In genomic region chr3:27228805-27229204, GRCh38 we compare ENCODE assay signal across 11 cellular contexts.
DNase-seq lines count a peak whose midpoint lies in the region; ATAC-seq and TF ChIP-seq lines count a peak whose summit lies in the region.
"Had no signal": no experiment of that assay in that cellular context is flagged by ENCODE, and none has a peak within 500 bp of the region (broad histone marks: within the 10 kb centered on the region; RNA-seq: fewer than 3 reads in every experiment).

No MANE protein-coding gene starts in this region.

- peaks cover 0 to 11% of the 10 kb centered on the region in 2 donors for H3K4me1 ChIP-seq in right atrium auricular region
- H3K4me1 ChIP-seq: upper lobe of right lung had no signal

- H3K4me3 Mint-ChIP-seq in activated CD8-positive, alpha-beta T cell treated with anti-CD3 and anti-CD28 coated beads for 36 hours = no peak overlapping the region
- H3K4me3 Mint-ChIP-seq in activated CD8-positive, alpha-beta T cell treated with anti-CD3 and anti-CD28 coated beads, Interleukin-2, amount 10 ng/mL, durations not matched to agents 7 days and 5 days = no peak overlapping the region

- peaks cover 17% of the 10 kb centered on the region for H3K9me3 Mint-ChIP-seq in activated CD8-positive, alpha-beta T cell treated with anti-CD3 and anti-CD28 coated beads for 36 hours
- no peaks in the 10 kb centered on the region for H3K9me3 Mint-ChIP-seq in activated CD8-positive, alpha-beta T cell treated with anti-CD3 and anti-CD28 coated beads, Interleukin-2, amount 10 ng/mL, durations not matched to agents 7 days and 5 days (ENCODE audit: insufficient read depth)

- POLR2A ChIA-PET in activated CD8-positive, alpha-beta T cell treated with anti-CD3 and anti-CD28 coated beads for 36 hours (lab: Charles Lee) = interaction anchor here (0.9 kb wide), 1 partner anchor 45 kb away, joined by 3 read pairs; no protein-coding TSS in a partner anchor
- POLR2A ChIA-PET in activated CD8-positive, alpha-beta T cell treated with anti-CD3 and anti-CD28 coated beads, Interleukin-2, amount 10 ng/mL, durations not matched to agents 7 days and 5 days (lab: Charles Lee) = no interaction called here

- no peak overlapping the region for H3K27ac Mint-ChIP-seq in activated CD8-positive, alpha-beta T cell treated with anti-CD3 and anti-CD28 coated beads for 36 hours
- no peak overlapping the region for H3K27ac Mint-ChIP-seq in activated CD8-positive, alpha-beta T cell treated with anti-CD3 and anti-CD28 coated beads, Interleukin-2, amount 10 ng/mL, durations not matched to agents 7 days and 5 days

- no peaks in the 10 kb centered on the region for H3K27me3 ChIP-seq in brain microvascular endothelial cell (replicated peaks)
- no peaks in the 10 kb centered on the region for H3K27me3 ChIP-seq in right atrium auricular region
- H3K27me3 ChIP-seq: upper lobe of right lung had no signal

- H3K9me3 ChIP-seq in right atrium auricular region = peaks cover 0 to 10% of the 10 kb centered on the region in 2 donors
- H3K9me3 ChIP-seq: upper lobe of right lung had no signal

- no peaks in the 10 kb centered on the region for H3K27me3 Mint-ChIP-seq in activated CD8-positive, alpha-beta T cell treated with anti-CD3 and anti-CD28 coated beads for 36 hours
- H3K27me3 Mint-ChIP-seq in activated CD8-positive, alpha-beta T cell treated with anti-CD3 and anti-CD28 coated beads, Interleukin-2, amount 10 ng/mL, durations not matched to agents 7 days and 5 days (ENCODE audit: low read depth) = no peaks in the 10 kb centered on the region

- CTCF ChIA-PET in activated CD8-positive, alpha-beta T cell treated with anti-CD3 and anti-CD28 coated beads for 36 hours (lab: Charles Lee) = interaction anchor here (0.9 to 1.1 kb wide), 2 partner anchors 13 to 23 kb away, joined by 3 read pairs; no protein-coding TSS in a partner anchor
- CTCF ChIA-PET in activated CD8-positive, alpha-beta T cell treated with anti-CD3 and anti-CD28 coated beads, Interleukin-2, amount 10 ng/mL, durations not matched to agents 7 days and 5 days (lab: Charles Lee) = no interaction called here

- H3K4me3 ChIP-seq in brain microvascular endothelial cell (ENCODE audit: low read depth, low read length) (no peak overlapping the region), retinal pigment epithelial cell (ENCODE audit: low read length) (no peak overlapping the region), right atrium auricular region (no peak overlapping the region)
- H3K4me3 ChIP-seq: K562, upper lobe of right lung had no signal

- H3K36me3 ChIP-seq in brain microvascular endothelial cell (replicated peaks) (no peaks in the 10 kb centered on the region), right atrium auricular region (no peaks in the 10 kb centered on the region)
- H3K36me3 ChIP-seq: upper lobe of right lung had no signal

- no peak for DNase-seq in activated CD8-positive, alpha-beta T cell treated with anti-CD3 and anti-CD28 coated beads for 36 hours
- DNase-seq in activated CD8-positive, alpha-beta T cell treated with anti-CD3 and anti-CD28 coated beads, Interleukin-2, amount 10 ng/mL, durations not matched to agents 7 days and 5 days = no peak
- DNase-seq in brain microvascular endothelial cell (no peak), retinal pigment epithelial cell (ENCODE audit: low read depth) (no peak), right atrium auricular region (ENCODE audit: low spot score) (no peak), MV-4-11 (lab: John Stamatoyannopoulos, UW) (no peak)
- DNase-seq: T1000, upper lobe of right lung had no signal

- intact Hi-C loops in activated CD8-positive, alpha-beta T cell treated with anti-CD3 and anti-CD28 coated beads for 36 hours (cut with micrococcal nuclease) = no loop called here

- peaks cover 2% of the 10 kb centered on the region for H3K36me3 Mint-ChIP-seq in activated CD8-positive, alpha-beta T cell treated with anti-CD3 and anti-CD28 coated beads for 36 hours (ENCODE audit: low read depth)
- H3K36me3 Mint-ChIP-seq in activated CD8-positive, alpha-beta T cell treated with anti-CD3 and anti-CD28 coated beads, Interleukin-2, amount 10 ng/mL, durations not matched to agents 7 days and 5 days (ENCODE audit: low read depth) = no peaks in the 10 kb centered on the region

- H3K27ac ChIP-seq in brain microvascular endothelial cell (no peak overlapping the region), right atrium auricular region (no peak overlapping the region)
- H3K27ac ChIP-seq: upper lobe of right lung had no signal

- no peak for ATAC-seq in activated CD8-positive, alpha-beta T cell treated with anti-CD3 and anti-CD28 coated beads for 36 hours
- ATAC-seq in activated CD8-positive, alpha-beta T cell treated with anti-CD3 and anti-CD28 coated beads, Interleukin-2, amount 10 ng/mL, durations not matched to agents 7 days and 5 days = no peak
- ATAC-seq in HG03521 (IDR thresholded peaks at IDR 0.05; ENCODE audit: unreplicated experiment) (peak; percentile 73), GM21737 (IDR thresholded peaks at IDR 0.05; ENCODE audit: unreplicated experiment) (no peak)
- ATAC-seq: K562, upper lobe of right lung had no signal

- TF ChIP-seq CTCF in activated CD8-positive, alpha-beta T cell treated with anti-CD3 and anti-CD28 coated beads for 36 hours (IDR thresholded peaks at IDR 0.05) = peak; percentile 14
- peak; percentile 41 for TF ChIP-seq CTCF in brain microvascular endothelial cell (IDR thresholded peaks at IDR 0.05; ENCODE audit: low read depth, low read length, missing control alignments)
- TF ChIP-seq CTCF in retinal pigment epithelial cell (conservative IDR thresholded peaks at IDR 0.05; ENCODE audit: low read depth, low read length) = peak; percentile 40
- peak in 1 of 2 donors; percentile 11 for TF ChIP-seq CTCF in right atrium auricular region (IDR thresholded peaks at IDR 0.05)

- peaks cover 1% of the 10 kb centered on the region for H3K4me1 Mint-ChIP-seq in activated CD8-positive, alpha-beta T cell treated with anti-CD3 and anti-CD28 coated beads for 36 hours (ENCODE audit: low read depth)
- no peaks in the 10 kb centered on the region for H3K4me1 Mint-ChIP-seq in activated CD8-positive, alpha-beta T cell treated with anti-CD3 and anti-CD28 coated beads, Interleukin-2, amount 10 ng/mL, durations not matched to agents 7 days and 5 days (ENCODE audit: low read depth)

- in situ Hi-C loops in brain microvascular endothelial cell (cut with HindIII; ENCODE audit: low pct_ligation_motif_present, low sequenced_read_pairs) = no loop called here
